Comparison of ENCODE assay signal across 8 cellular contexts in genomic region chr5:40833712-40834229, GRCh38. TPM values are rescaled to one million over a fixed set of nuclear protein-coding genes. Genes with fewer than 3 reads are reported as not detected.
A peak's percentile ranks its signal among the peaks of the same experiment; 100 is the strongest.
DNase-seq lines count a peak whose midpoint lies in the region; ATAC-seq and TF ChIP-seq lines count a peak whose summit lies in the region.

No MANE protein-coding gene starts in this region.

- peaks cover 47% of the 10 kb centered on the region for H3K36me3 ChIP-seq in IMR-90 (ENCODE audit: control insufficient read depth, insufficient read depth, low read length)

- peaks cover 61% of the 10 kb centered on the region for H4K20me1 ChIP-seq in IMR-90 (ENCODE audit: insufficient read depth, low read length)

- peak overlapping the region; percentile 84 to 91; a peak in 2 of 4 replicates for H4K8ac ChIP-seq in IMR-90 (ENCODE audit: low read depth in 2 of 2, low read length in 2 of 2)

- in situ Hi-C loops in IMR-90 (cut with MboI; ENCODE audit: low sequenced_read_pairs), result no loop called here

- H4K5ac ChIP-seq in IMR-90 (ENCODE audit: low read depth, low read length), result no peak overlapping the region

- no peak for TF ChIP-seq RAD21 in IMR-90 (IDR thresholded peaks at IDR 0.05; ENCODE audit: low read length)

- H3K27ac ChIP-seq in IMR-90 (ENCODE audit: insufficient read depth, low read length), result peak overlapping the region; percentile 78; the same call in 1 of the 2 replicates

- CTCF ChIA-PET in AG04449 (lab: Yijun Ruan, JAX) (no interaction called here), IMR-90 (lab: Yijun Ruan, JAX) (no interaction called here)

- H3K79me1 ChIP-seq in IMR-90 (ENCODE audit: low read depth in 1 of 2, low read length in 2 of 2), result peaks cover 18 to 67% of the 10 kb centered on the region in 2 experiments

- ATAC-seq in IMR-90 (ENCODE audit: low read depth), result no peak
- ATAC-seq in naive B cell (ENCODE audit: low read depth in 2 of 2), result no peak
- ATAC-seq in GM19023 (IDR thresholded peaks at IDR 0.05; ENCODE audit: unreplicated experiment), result no peak
- no peak for ATAC-seq in GM19455 (IDR thresholded peaks at IDR 0.05; ENCODE audit: unreplicated experiment)
- no peak for ATAC-seq in GM21526 (IDR thresholded peaks at IDR 0.05; ENCODE audit: low FRiP score, unreplicated experiment)

- H4K91ac ChIP-seq in IMR-90 (ENCODE audit: insufficient read depth, low read depth, low read length), result no peak overlapping the region; the same call in 1 of the 2 replicates

- H3K14ac ChIP-seq in IMR-90 (replicated peaks; ENCODE audit: low read depth, low read length), result peak overlapping the region; percentile 97

- H3K27ac Mint-ChIP-seq in chondrocyte (ENCODE audit: unreplicated experiment), result peak overlapping the region; percentile 98
- H3K27ac Mint-ChIP-seq in naive B cell, result peak overlapping the region; percentile 97 to 99 (median 98)

- no peak overlapping the region for H2BK20ac ChIP-seq in IMR-90 (ENCODE audit: low read depth, low read length)

- H3K4me1 ChIP-seq in IMR-90 (ENCODE audit: control insufficient read depth, insufficient read depth, low read length), result peaks cover 2% of the 10 kb centered on the region; the same call in 1 of the 2 replicates

- intact Hi-C loops in IMR-90 (cut with micrococcal nuclease), result loop anchor here (2.0 to 5.0 kb wide), 2 partner anchors 79 to 1411 kb away; partner anchors contain the start of genes DAB2 and TTC33

- H2BK5ac ChIP-seq in IMR-90 (ENCODE audit: low read depth, low read length, poor library complexity, severe bottlenecking), result peak overlapping the region; percentile 89

- peaks cover 47% of the 10 kb centered on the region for H3K36me3 Mint-ChIP-seq in chondrocyte (ENCODE audit: low read depth)
- peaks cover 11 to 29% of the 10 kb centered on the region in 2 donors for H3K36me3 Mint-ChIP-seq in naive B cell

- no peak for DNase-seq in AG04449 (ENCODE audit: low read depth, low spot score)
- DNase-seq in IMR-90, result no peak
- DNase-seq in chondrocyte (ENCODE audit: low spot score), result no peak
- no peak for DNase-seq in naive B cell
- no peak for DNase-seq in germinal center (ENCODE audit: low spot score)

- dilution Hi-C loops in IMR-90 (cut with HindIII; ENCODE audit: low sequenced_read_pairs, unreplicated experiment), result no loop called here

- no TSS peak for BruUV-seq in IMR-90 (replicated peaks; lab: Mats Ljungman, UMichigan)

- no peak overlapping the region for H3K18ac ChIP-seq in IMR-90 (ENCODE audit: low read depth, low read length)

- POLR2A ChIA-PET in AG04449 (lab: Yijun Ruan, JAX), result interaction anchor here (3.1 kb wide), 1 partner anchor 10 kb away, joined by 16 read pairs; no protein-coding TSS in a partner anchor
- POLR2A ChIA-PET in IMR-90 (lab: Charles Lee; ENCODE audit: unreplicated experiment), result no interaction called here

- H3K4me3 Mint-ChIP-seq in chondrocyte (ENCODE audit: unreplicated experiment), result peak overlapping the region; percentile 97
- peak overlapping the region; percentile 93 to 99 (median 97) for H3K4me3 Mint-ChIP-seq in naive B cell

- no peaks in the 10 kb centered on the region for H3K27me3 ChIP-seq in IMR-90 (ENCODE audit: control insufficient read depth, insufficient read depth, low read length)

- peak overlapping the region; percentile 95 for H3K9ac ChIP-seq in IMR-90 (ENCODE audit: low read depth, low read length)

- H3K27me3 Mint-ChIP-seq in chondrocyte (ENCODE audit: low read depth) (no peaks in the 10 kb centered on the region), naive B cell (no peaks in the 10 kb centered on the region)

- no peak overlapping the region for H2AFZ ChIP-seq in IMR-90 (replicated peaks; ENCODE audit: low read length, poor library complexity)

- no peak overlapping the region for H2AK9ac ChIP-seq in IMR-90 (replicated peaks; ENCODE audit: low read depth, low read length, poor library complexity)

- H2BK15ac ChIP-seq in IMR-90 (ENCODE audit: low read depth, low read length), result no peak overlapping the region

- H3K23ac ChIP-seq in IMR-90 (ENCODE audit: low read depth, low read length), result peak overlapping the region; percentile 95

- no peaks in the 10 kb centered on the region for H3K9me3 Mint-ChIP-seq in chondrocyte (ENCODE audit: low read depth)
- H3K9me3 Mint-ChIP-seq in naive B cell, result no peaks in the 10 kb centered on the region

- no peak for TF ChIP-seq CTCF in AG04449 (IDR thresholded peaks at IDR 0.05; ENCODE audit: insufficient read depth, low read length, missing control alignments)
- no peak for TF ChIP-seq CTCF in IMR-90 (conservative IDR thresholded peaks at IDR 0.05; ENCODE audit: low read depth, low read length)
- no peak for TF ChIP-seq CTCF in chondrocyte (IDR thresholded peaks at IDR 0.05)

- H3K4me3 ChIP-seq in AG04449 (ENCODE audit: low read depth, low read length) (peak overlapping the region; percentile 98), IMR-90 (ENCODE audit: insufficient read depth, low read depth, low read length) (peak overlapping the region; percentile 74)

- H2BK120ac ChIP-seq in IMR-90 (ENCODE audit: low read depth, low read length), result no peak overlapping the region

- WGBS in IMR-90 (ENCODE audit: extremely low coverage in 2 of 2, insufficient read length in 1 of 2), 2 experiments, result 42% methylated on average over 4 of the region's 13 CpGs; no CpG with 5 or more reads in 1 of the 2 experiments

- peak overlapping the region; percentile 97; the same call in 1 of the 2 replicates for H3K4ac ChIP-seq in IMR-90 (ENCODE audit: low read depth, low read length)

- H3K4me1 Mint-ChIP-seq in chondrocyte (ENCODE audit: low read depth) (peaks cover 49% of the 10 kb centered on the region), naive B cell (peaks cover 32 to 48% (median 47%) of the 10 kb centered on the region in 3 donors)

- H3K9me1 ChIP-seq in IMR-90 (ENCODE audit: insufficient read depth, low read length), result 0 out of 2 replicates have a peak, but pooled peaks cover 2% of the 10 kb centered on the region

- H3K9me3 ChIP-seq in IMR-90 (ENCODE audit: control insufficient read depth, insufficient read depth, low read length), result no peaks in the 10 kb centered on the region

- peak overlapping the region; percentile 98 for H3K4me2 ChIP-seq in IMR-90 (ENCODE audit: low read depth, low read length)

- peak overlapping the region; percentile 97; the same call in 1 of the 2 replicates for H2AK5ac ChIP-seq in IMR-90 (ENCODE audit: low read depth, low read length)

- no peak for TF ChIP-seq POLR2A in IMR-90 (IDR thresholded peaks at IDR 0.05; ENCODE audit: low read depth, low read length)

- H3K56ac ChIP-seq in IMR-90 (ENCODE audit: extremely low read depth, insufficient read depth, low read length), result peak overlapping the region; percentile 98

TF ChIP-seq in IMR-90, 13 proteins besides CTCF, POLR2A, EP300 and RAD21:
- TF ChIP-seq MXI1 (IDR thresholded peaks at IDR 0.05; ENCODE audit: borderline replicate concordance, low read depth, low read length), result no peak
- no peak for TF ChIP-seq MAFK (IDR thresholded peaks at IDR 0.05; ENCODE audit: low read depth, low read length)
- no peak for TF ChIP-seq FOS (IDR thresholded peaks at IDR 0.05; ENCODE audit: low read depth, low read length)

RNA-seq across cellular contexts. Expression of gene RPL37, which starts 1.3 kb away (rescaled TPM):
- total RNA-seq in IMR-90 (2012; rRNA removed) (35.3 and 68.6 TPM in 2 replicates), chondrocyte (714 to 807 TPM (median 721 TPM) in 3 replicates)
- polyA plus RNA-seq in IMR-90 (2012; rRNA removed) (294 and 551 TPM in 2 replicates), naive B cell (ENCODE audit: low read depth in 6 of 6) (1,000 to 10,000 TPM in 5 of 6 donors, 100 to 1,000 TPM in 1; 981 to 2,519 (median 2,155) TPM)
- 107 and 412 TPM in 2 replicates for polyA plus RNA-seq in IMR-90 (2012; cell fraction: cytosol; rRNA removed)
- 28.1 and 181 TPM in 2 replicates for polyA plus RNA-seq in IMR-90 (2012; cell fraction: nucleus; rRNA removed; ENCODE audit: low replicate concordance)

RNA-seq across cellular contexts. Expression of gene CARD6, which starts 7.4 kb away (rescaled TPM):
- total RNA-seq in IMR-90 (2012; rRNA removed) (4.2 and 4.3 TPM in 2 replicates), chondrocyte (0.36 to 0.72 TPM (median 0.53 TPM) in 3 replicates)
- polyA plus RNA-seq in IMR-90 (2012; rRNA removed) (1.5 and 1.8 TPM in 2 replicates), naive B cell (ENCODE audit: low read depth in 6 of 6) (1 to 10 TPM; 1.4 to 3.6 (median 2.2) TPM)
- 0.46 and 0.63 TPM in 2 replicates for polyA plus RNA-seq in IMR-90 (2012; cell fraction: cytosol; rRNA removed)
- polyA plus RNA-seq in IMR-90 (2012; cell fraction: nucleus; rRNA removed; ENCODE audit: low replicate concordance), result 0.18 and 1.3 TPM in 2 replicates

RNA-seq across cellular contexts. Expression of gene PRKAA1, which starts 35.6 kb away (rescaled TPM):
- total RNA-seq in IMR-90 (2012; rRNA removed), result 94.1 and 129 TPM in 2 replicates
- 38.9 and 47.7 TPM in 2 replicates for polyA plus RNA-seq in IMR-90 (2012; rRNA removed)
- 5.5 and 8.8 TPM in 2 replicates for polyA plus RNA-seq in IMR-90 (2012; cell fraction: cytosol; rRNA removed)
- 25.9 and 134 TPM in 2 replicates for polyA plus RNA-seq in IMR-90 (2012; cell fraction: nucleus; rRNA removed; ENCODE audit: low replicate concordance)
- 67.8 to 71.3 TPM (median 70.8 TPM) in 3 replicates for total RNA-seq in chondrocyte
- 10 to 100 TPM; 22.6 to 44.8 (median 40.6) TPM for polyA plus RNA-seq in naive B cell (ENCODE audit: low read depth in 6 of 6)

Comparison
In these comparisons a context has a peak if more than half of its experiments do, and no peak if none do; other contexts are left out.
1. RNA of gene RPL37, which starts 1.3 kb away (total RNA-seq): 714 to 807 TPM in chondrocyte; 35.3 to 68.6 TPM in IMR-90; every median in the first group is over 10 times any median in the second.